ENCODE assay signal across 1 cellular context in genomic region chr2:74922592-74923227, GRCh38.
TF ChIP-seq lines count a peak whose summit lies in the region.

No MANE protein-coding gene starts in this region.

TF ChIP-seq in SK-N-SH treated with all-trans-retinoic acid at 6 μM for 48 hours, 23 proteins besides CTCF, POLR2A, EP300 and RAD21 (continued from another document):
- TF ChIP-seq TSHZ2 (CRISPR knock-in tag; IDR thresholded peaks at IDR 0.05) (no peak), GLIS3 (CRISPR knock-in tag; IDR thresholded peaks at IDR 0.05) (no peak)
